In genomic region chr15:51621155-51621554, GRCh38 we compare ENCODE assay signal across 1 cellular context.
TF ChIP-seq lines count a peak whose summit lies in the region.

No MANE protein-coding gene starts in this region.

TF ChIP-seq in HCT116, 20 proteins besides CTCF, POLR2A, EP300 and RAD21 (continued from another document):
- TF ChIP-seq REST (IDR thresholded peaks at IDR 0.05; ENCODE audit: low read depth): no peak
- TF ChIP-seq FOSL1 (IDR thresholded peaks at IDR 0.05; ENCODE audit: low read depth): no peak
- no peak for TF ChIP-seq CBX3 (IDR thresholded peaks at IDR 0.05; ENCODE audit: low read depth)
- TF ChIP-seq JUND (IDR thresholded peaks at IDR 0.05): no peak
- no peak for TF ChIP-seq SIN3A (IDR thresholded peaks at IDR 0.05; ENCODE audit: low read depth)
